ENCODE assay signal across 10 cellular contexts in genomic region chr2:31886700-31887099, GRCh38.
DNase-seq lines count a peak whose midpoint lies in the region; ATAC-seq, FAIRE-seq and TF ChIP-seq lines count a peak whose summit lies in the region.
"Had no signal": no experiment of that assay in that cellular context is flagged by ENCODE, and none has a peak within 500 bp of the region (broad histone marks: within the 10 kb centered on the region; RNA-seq: fewer than 3 reads in every experiment).

No MANE protein-coding gene starts in this region.

- POLR2A ChIA-PET in activated CD4-positive, alpha-beta memory T cell treated with anti-CD3 and anti-CD28 coated beads for 36 hours (lab: Charles Lee): no interaction called here

- H3K36me3 Mint-ChIP-seq in activated CD4-positive, alpha-beta memory T cell treated with anti-CD3 and anti-CD28 coated beads for 36 hours: peaks cover 3% of the 10 kb centered on the region

- CTCF ChIA-PET in activated CD4-positive, alpha-beta memory T cell treated with anti-CD3 and anti-CD28 coated beads for 36 hours (lab: Charles Lee): interaction anchor here (1.0 to 1.1 kb wide), 2 partner anchors 22 to 153 kb away, joined by 3 to 4 read pairs; partner anchors contain the start of gene DPY30

- H3K27me3 Mint-ChIP-seq in activated CD4-positive, alpha-beta memory T cell treated with anti-CD3 and anti-CD28 coated beads for 36 hours: no peaks in the 10 kb centered on the region

- TF ChIP-seq POLR2A in GM12892 (IDR thresholded peaks at IDR 0.05; ENCODE audit: low read depth, low read length): no peak

- peak; percentile 25 for TF ChIP-seq CTCF in AG10803 (conservative IDR thresholded peaks at IDR 0.05; ENCODE audit: low read length)

- no peak overlapping the region for H3K4me3 Mint-ChIP-seq in activated CD4-positive, alpha-beta memory T cell treated with anti-CD3 and anti-CD28 coated beads for 36 hours

- no peak for FAIRE-seq in GM12892 (lab: Jason Lieb, UNC)

- H3K9me3 Mint-ChIP-seq in activated CD4-positive, alpha-beta memory T cell treated with anti-CD3 and anti-CD28 coated beads for 36 hours: no peaks in the 10 kb centered on the region

- H3K4me3 ChIP-seq in AG10803 (ENCODE audit: low read length): no peak overlapping the region

- no peak overlapping the region for H3K27ac Mint-ChIP-seq in activated CD4-positive, alpha-beta memory T cell treated with anti-CD3 and anti-CD28 coated beads for 36 hours

- DNase-seq in AG10803 (ENCODE audit: low read depth) (no peak), RKO (ENCODE audit: low spot score) (peak; percentile 52), iPS DF 4.7 (ENCODE audit: extremely low read depth, low spot score) (peak; percentile 49), cerebellum (ENCODE audit: low spot score) (no peak), GM12892 (ENCODE audit: insufficient read length) (no peak), NCI-H748 treated with DMSO at 0.1 percent for 48 hours (lab: John Stamatoyannopoulos, UW) (no peak)
- DNase-seq in activated CD4-positive, alpha-beta memory T cell treated with anti-CD3 and anti-CD28 coated beads for 36 hours: no peak
- DNase-seq: left cardiac atrium, SHP77 treated with DMSO at 0.1 percent for 48 hours had no signal

- peak; percentile 64 for ATAC-seq in GM18861 (IDR thresholded peaks at IDR 0.05; ENCODE audit: unreplicated experiment)
- ATAC-seq: left cardiac atrium had no signal

- H3K4me1 Mint-ChIP-seq in activated CD4-positive, alpha-beta memory T cell treated with anti-CD3 and anti-CD28 coated beads for 36 hours (ENCODE audit: low read depth): peaks cover 4% of the 10 kb centered on the region

- intact Hi-C loops in activated CD4-positive, alpha-beta memory T cell treated with anti-CD3 and anti-CD28 coated beads for 36 hours (cut with micrococcal nuclease): no loop called here

Comparison
In these comparisons a context has a peak if more than half of its experiments do, and no peak if none do; other contexts are left out.
1. DNase-seq: peak in RKO (single experiment) and iPS DF 4.7 (single experiment); none in AG10803 (single experiment), activated CD4-positive, alpha-beta memory T cell treated with anti-CD3 and anti-CD28 coated beads for 36 hours (single experiment), cerebellum (single experiment), GM12892 (single experiment) and NCI-H748 treated with DMSO at 0.1 percent for 48 hours (single experiment).